In genomic region chr12:10086387-10086786, GRCh38 we compare ENCODE assay signal across 24 cellular contexts. TPM values are rescaled to one million over a fixed set of nuclear protein-coding genes. Genes with fewer than 3 reads are reported as not detected.
DNase-seq lines count a peak whose midpoint lies in the region; ATAC-seq, FAIRE-seq and TF ChIP-seq lines count a peak whose summit lies in the region.
"Had no signal": no experiment of that assay in that cellular context is flagged by ENCODE, and none has a peak within 500 bp of the region (broad histone marks: within the 10 kb centered on the region; RNA-seq: fewer than 3 reads in every experiment).

No MANE protein-coding gene starts in this region.

- intact Hi-C loops in dendritic cell treated with granulocyte-macrophage colony-stimulating factor and Interleukin-4, amounts not matched to agents 40 ng/mL and 50 ng/mL, for 4 days (cut with micrococcal nuclease) = no loop called here
- intact Hi-C loops in right lobe of liver (cut with DNase I) = no loop called here

- no peaks in the 10 kb centered on the region for H3K36me3 ChIP-seq in right lobe of liver
- H3K36me3 ChIP-seq in small intestine (ENCODE audit: control insufficient read depth in 2 of 2, insufficient read depth in 2 of 2, low read length in 2 of 2) = no peaks in the 10 kb centered on the region
- no peaks in the 10 kb centered on the region for H3K36me3 ChIP-seq in H7 (replicated peaks; ENCODE audit: control insufficient read depth, insufficient read depth, low read length)
- H3K36me3 ChIP-seq: BE2C, BLaER1 had no signal

- peaks cover 70% of the 10 kb centered on the region for H3K4me1 Mint-ChIP-seq in dendritic cell treated with granulocyte-macrophage colony-stimulating factor and Interleukin-4, amounts not matched to agents 40 ng/mL and 50 ng/mL, for 4 days (ENCODE audit: low read depth)

- TF ChIP-seq POLR2A in right lobe of liver (IDR thresholded peaks at IDR 0.05) = no peak

- H3K27me3 ChIP-seq in right lobe of liver (no peaks in the 10 kb centered on the region), small intestine (ENCODE audit: control insufficient read depth in 2 of 2, insufficient read depth in 2 of 2, low read length in 2 of 2) (no peaks in the 10 kb centered on the region), H7 (ENCODE audit: control insufficient read depth, insufficient read depth, low read length) (no peaks in the 10 kb centered on the region)
- H3K27me3 ChIP-seq: BE2C, BLaER1 had no signal

- whole genome bisulfite sequencing in right lobe of liver (ENCODE audit: insufficient coverage, low coverage, low lambda C conversion rate, missing lambda C conversion rate) = 28% methylated on average over 3 of the region's 3 CpGs
- WGBS in small intestine, 3 donors = 24 to 74% (median 47%) methylated on average over 3 of the region's 3 CpGs

- H3K27ac ChIP-seq in right lobe of liver (peak overlapping the region; percentile 18 to 74 (median 55)), small intestine (ENCODE audit: low read depth in 1 of 2, low read length in 1 of 2) (no peak overlapping the region)
- H3K27ac ChIP-seq: BLaER1 had no signal

- H3K36me3 Mint-ChIP-seq in dendritic cell treated with granulocyte-macrophage colony-stimulating factor and Interleukin-4, amounts not matched to agents 40 ng/mL and 50 ng/mL, for 4 days (ENCODE audit: low read depth) = peaks cover 55% of the 10 kb centered on the region
- H3K36me3 Mint-ChIP-seq: CD4-positive, CD25-positive, alpha-beta regulatory T cell had no signal

- ATAC-seq in right lobe of liver = peak; percentile 57 to 74 (median 70)
- no peak for ATAC-seq in HG02798 (IDR thresholded peaks at IDR 0.05; ENCODE audit: poor library complexity, unreplicated experiment)

- H3K9me3 Mint-ChIP-seq in dendritic cell treated with granulocyte-macrophage colony-stimulating factor and Interleukin-4, amounts not matched to agents 40 ng/mL and 50 ng/mL, for 4 days = peaks cover 29% of the 10 kb centered on the region

- H3K9me3 ChIP-seq in right lobe of liver (no peaks in the 10 kb centered on the region), small intestine (ENCODE audit: control insufficient read depth, low read depth) (no peaks in the 10 kb centered on the region)
- H3K9me3 ChIP-seq: BE2C had no signal

- no peaks in the 10 kb centered on the region for H3K27me3 Mint-ChIP-seq in dendritic cell treated with granulocyte-macrophage colony-stimulating factor and Interleukin-4, amounts not matched to agents 40 ng/mL and 50 ng/mL, for 4 days

- FAIRE-seq in colon (lab: Jason Lieb, UNC) (peak; percentile 18), small intestine (lab: Jason Lieb, UNC) (peak; percentile 23)
- FAIRE-seq: A204.1, G401.6, GM12891 had no signal

- H3K4me1 ChIP-seq in right lobe of liver (peaks cover 0 to 17% (median 0%) of the 10 kb centered on the region in 4 donors), small intestine (ENCODE audit: control insufficient read depth in 2 of 2, insufficient read depth in 1 of 2, low read depth in 1 of 2, low read length in 1 of 2) (no peaks in the 10 kb centered on the region)
- H3K4me1 ChIP-seq: BE2C, BLaER1 had no signal

- peak overlapping the region; percentile 54 for H3K27ac Mint-ChIP-seq in dendritic cell treated with granulocyte-macrophage colony-stimulating factor and Interleukin-4, amounts not matched to agents 40 ng/mL and 50 ng/mL, for 4 days
- H3K27ac Mint-ChIP-seq: CD4-positive, alpha-beta memory T cell; CD4-positive, CD25-positive, alpha-beta regulatory T cell; CD8-positive, alpha-beta memory T cell had no signal

- DNase-seq in right lobe of liver (no peak), small intestine (no peak), medulla oblongata (ENCODE audit: extremely low spot score) (no peak), H7 (no peak)
- DNase-seq: 8988T; ACHN; BE2C; C1 segment of cervical spinal cord; CD4-positive, alpha-beta memory T cell; CD4-positive, CD25-positive, alpha-beta regulatory T cell; CD8-positive, alpha-beta memory T cell; COR-L47; DMS79 treated with DMSO at 0.1 percent for 48 hours; GF-D8 had no signal

- no peak for TF ChIP-seq CTCF in right lobe of liver (IDR thresholded peaks at IDR 0.05)

- H3K4me3 Mint-ChIP-seq in dendritic cell treated with granulocyte-macrophage colony-stimulating factor and Interleukin-4, amounts not matched to agents 40 ng/mL and 50 ng/mL, for 4 days = no peak overlapping the region
- H3K4me3 Mint-ChIP-seq: CD14-positive monocyte; CD4-positive, alpha-beta memory T cell; CD4-positive, CD25-positive, alpha-beta regulatory T cell had no signal

- H3K4me3 ChIP-seq in right lobe of liver = no peak overlapping the region
- H3K4me3 ChIP-seq in small intestine (ENCODE audit: low read depth in 1 of 2, low read length in 2 of 2) = no peak overlapping the region
- H3K4me3 ChIP-seq in H7 (ENCODE audit: insufficient read depth, low read depth, low read length) = no peak overlapping the region
- H3K4me3 ChIP-seq: BLaER1 had no signal

RNA-seq across cellular contexts. Expression of gene CLEC1A, which starts 12.4 kb away (rescaled TPM):
- 1 to 10 TPM in 2 of 6 experiments, under 1 TPM in 4; 0.49 to 2.5 (median 0.71) TPM for total RNA-seq in right lobe of liver
- polyA plus RNA-seq in small intestine = 1 to 10 TPM in 1 of 3 donors, not detected in 2; 4.9 TPM
- total RNA-seq in H7 (2014; rRNA removed; shearing (Covaris generic)) = not detected in 2 replicates
- total RNA-seq: A673; CD4-positive, alpha-beta memory T cell; CD4-positive, CD25-positive, alpha-beta regulatory T cell; CD8-positive, alpha-beta memory T cell had no signal
- polyA plus RNA-seq: AG04450; CD4-positive, alpha-beta memory T cell; CD4-positive, CD25-positive, alpha-beta regulatory T cell; CD8-positive, alpha-beta memory T cell had no signal

RNA-seq across cellular contexts. Expression of gene CLEC7A, which starts 43.6 kb away (rescaled TPM):
- total RNA-seq in right lobe of liver = 1 to 10 TPM; 1.6 to 9.5 (median 3.8) TPM
- polyA plus RNA-seq in small intestine = 1 to 10 TPM in 2 of 3 donors, under 1 TPM in 1; 0.45 to 5.9 (median 4.5) TPM
- 0.07 TPM in 2 replicates for total RNA-seq in H7 (2014; rRNA removed; shearing (Covaris generic))
- polyA plus RNA-seq: AG04450; CD8-positive, alpha-beta memory T cell had no signal

RNA-seq across cellular contexts. Expression of gene CLEC9A, which starts 55.9 kb away (rescaled TPM):
- not detected for total RNA-seq in right lobe of liver
- polyA plus RNA-seq in small intestine = under 1 TPM in 1 of 3 donors, not detected in 2; 0.12 TPM
- not detected in 2 replicates for total RNA-seq in H7 (2014; rRNA removed; shearing (Covaris generic))
- total RNA-seq: A673; CD4-positive, alpha-beta memory T cell; CD4-positive, CD25-positive, alpha-beta regulatory T cell; CD8-positive, alpha-beta memory T cell had no signal
- polyA plus RNA-seq: AG04450; CD4-positive, alpha-beta memory T cell; CD4-positive, CD25-positive, alpha-beta regulatory T cell; CD8-positive, alpha-beta memory T cell had no signal

Comparison
In these comparisons a context has a peak if more than half of its experiments do, and no peak if none do; other contexts are left out.
1. H3K27ac ChIP-seq: peak in right lobe of liver (3 of 3); none in small intestine (0 of 2).